In genomic region chr2:74821177-74822124, GRCh38 we compare ENCODE assay signal across 18 cellular contexts. TPM values are rescaled to one million over a fixed set of nuclear protein-coding genes. Genes with fewer than 3 reads are reported as not detected.
DNase-seq lines count a peak whose midpoint lies in the region; ATAC-seq lines count a peak whose summit lies in the region.
"Had no signal": no experiment of that assay in that cellular context is flagged by ENCODE, and none has a peak within 500 bp of the region (broad histone marks: within the 10 kb centered on the region; RNA-seq: fewer than 3 reads in every experiment).

No MANE protein-coding gene starts in this region.

- no peak for DNase-seq in Right ventricle myocardium superior
- no peak for DNase-seq in cardiac septum (ENCODE audit: low spot score)
- DNase-seq in RKO (ENCODE audit: low spot score): peak; percentile 49
- DNase-seq in kidney tubule cell (ENCODE audit: low spot score): peak; percentile 35
- DNase-seq in HUDEP-2 (lab: John Stamatoyannopoulos, UW; ENCODE audit: unreplicated experiment in 76 of 76): no peak
- DNase-seq in occipital lobe (lab: John Stamatoyannopoulos, UW): no peak
- DNase-seq: activated CD4-positive, alpha-beta T cell treated with anti-CD3 and anti-CD28 coated beads, Interleukin-2, amount 10 ng/mL, durations not matched to agents 24 days and 14 days; activated naive CD4-positive, alpha-beta T cell treated with anti-CD3 and anti-CD28 coated beads, Interleukin-2, amount 10 ng/mL, durations not matched to agents 7 days and 5 days; amygdala; esophagus squamous epithelium; GF-D8; NCI-H187; NCI-H2171 treated with DMSO at 0.1 percent for 48 hours; NCI-H524 treated with DMSO at 0.1 percent for 48 hours; RPMI8226; upper lobe of right lung had no signal

- ATAC-seq in Right ventricle myocardium superior (ENCODE audit: poor library complexity) (peak; percentile 46), GM19328 (IDR thresholded peaks at IDR 0.05; ENCODE audit: unreplicated experiment) (no peak), GM21390 (IDR thresholded peaks at IDR 0.05; ENCODE audit: unreplicated experiment) (no peak)
- ATAC-seq: upper lobe of right lung had no signal

- intact Hi-C loops in Right ventricle myocardium superior (cut with DNase I): no loop called here
- intact Hi-C loops in cardiac septum (cut with DNase I): no loop called here

RNA-seq across cellular contexts. Expression of gene HK2, which starts 12.5 kb away (rescaled TPM):
- total RNA-seq in Right ventricle myocardium superior (4.1 TPM), cardiac septum (15.5 TPM), occipital lobe (5.3 TPM)

Comparison
In these comparisons a context has a peak if more than half of its experiments do, and no peak if none do; other contexts are left out.
1. DNase-seq: peak in RKO (single experiment) and kidney tubule cell (single experiment); none in Right ventricle myocardium superior (single experiment), cardiac septum (single experiment), HUDEP-2 (0 of 76) and occipital lobe (single experiment).